1 cellular context compared by ENCODE assay signal in genomic region chr2:207459990-207460757, GRCh38.
TF ChIP-seq lines count a peak whose summit lies in the region.

No MANE protein-coding gene starts in this region.

TF ChIP-seq in GM12878, 131 proteins besides CTCF, POLR2A, EP300 and RAD21 (continued from another document):
- TF ChIP-seq PKNOX1 (IDR thresholded peaks at IDR 0.05) = 0 out of 2 replicates have a peak, but pooled peaks have one; percentile 8
- TF ChIP-seq MYB (IDR thresholded peaks at IDR 0.05; ENCODE audit: borderline replicate concordance, low read depth, low read length) = no peak
- TF ChIP-seq RUNX3 (IDR thresholded peaks at IDR 0.05; ENCODE audit: low read length) = peak; percentile 27
- TF ChIP-seq SKIL (IDR thresholded peaks at IDR 0.05; ENCODE audit: low read depth, poor library complexity, severe bottlenecking) = peak; percentile 94
- TF ChIP-seq ATF7 (IDR thresholded peaks at IDR 0.05; ENCODE audit: low read depth) = peak; percentile 21; the same call in 1 of the 2 replicates
- no peak for TF ChIP-seq SIX5 (IDR thresholded peaks at IDR 0.05; ENCODE audit: low read depth, low read length, severe bottlenecking)
- no peak; the same call in 1 of the 2 replicates for TF ChIP-seq RELB (IDR thresholded peaks at IDR 0.05; ENCODE audit: low read depth)
- peak; percentile 22; the same call in 1 of the 2 replicates for TF ChIP-seq SPI1 (IDR thresholded peaks at IDR 0.05; ENCODE audit: borderline replicate concordance, insufficient read depth, low read depth, low read length)
- peak; percentile 55 to 63; a peak in 2 of 4 replicates for TF ChIP-seq IKZF2 (IDR thresholded peaks at IDR 0.05)
